Comparison of ENCODE assay signal across 14 cellular contexts in the genomic region with DNA sequence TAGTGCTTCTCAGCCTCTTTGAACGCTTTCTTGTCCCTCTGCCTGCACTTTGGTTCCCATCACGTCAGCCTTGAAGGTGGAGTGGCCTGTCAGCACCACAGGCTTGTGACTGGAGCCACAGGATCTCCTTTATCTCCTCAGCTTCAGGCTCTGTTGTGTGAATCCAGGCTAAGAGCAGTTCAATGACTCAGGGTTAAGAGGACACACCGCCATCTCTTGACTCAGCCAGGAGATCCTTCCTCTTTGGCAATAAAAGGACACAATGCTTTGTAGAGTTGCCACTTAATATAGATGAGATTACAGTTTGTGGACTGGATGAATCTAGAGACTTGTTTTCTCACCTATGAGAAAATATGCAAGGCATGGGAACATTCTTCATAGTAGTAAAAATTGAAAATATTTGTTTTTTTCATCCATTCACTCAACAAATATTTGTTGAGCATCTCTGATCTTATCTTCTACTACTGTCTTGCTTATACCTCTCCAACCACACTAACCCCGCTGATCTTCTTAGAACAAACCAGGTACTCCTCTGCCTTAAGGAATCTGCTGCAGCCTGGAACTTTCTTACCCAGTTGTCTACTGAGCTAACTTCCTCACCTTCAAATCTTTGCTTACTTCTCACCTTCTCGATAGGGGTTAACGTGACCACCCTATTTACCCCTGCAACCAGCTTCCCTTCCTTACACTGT.
DNase-seq lines count a peak whose midpoint lies in the region; ATAC-seq and TF ChIP-seq lines count a peak whose summit lies in the region.
"Had no signal": no experiment of that assay in that cellular context is flagged by ENCODE, and none has a peak within 500 bp of the region (broad histone marks: within the 10 kb centered on the region; RNA-seq: fewer than 3 reads in every experiment).

No MANE protein-coding gene starts in this region.

- DNase-seq in SIG-M5 treated with dmso at 0.1 percent for 504 hours (lab: John Stamatoyannopoulos, UW; ENCODE audit: unreplicated experiment) = peak; percentile 28
- no peak for DNase-seq in SIG-M5 (lab: John Stamatoyannopoulos, UW)
- DNase-seq in MCF 10A (ENCODE audit: unreplicated experiment) = peak; percentile 38
- DNase-seq in kidney tubule cell (ENCODE audit: low spot score) = peak; percentile 49
- DNase-seq in NCI-H2171 treated with DMSO at 0.1 percent for 48 hours (lab: John Stamatoyannopoulos, UW) = no peak
- DNase-seq in activated T-cell treated with anti-CD3 and anti-CD28 coated beads for 4 hours = no peak
- no peak for DNase-seq in activated naive CD4-positive, alpha-beta T cell treated with anti-CD3 and anti-CD28 coated beads, Interleukin-2, amount 10 ng/mL, durations not matched to agents 7 days and 5 days
- DNase-seq: activated CD4-positive, CD25-positive, alpha-beta regulatory T cell treated with anti-CD3 and anti-CD28 coated beads, Interleukin-2, amount 50 U/mL, for 72 hours; NCI-H1930; occipital lobe; SJCRH30; stimulated activated CD4-positive, alpha-beta T cell treated with anti-CD3 and anti-CD28 coated beads, Interleukin-1b, Interleukin-23, amount 100 ng/mL, for 48 hours had no signal

- POLR2A ChIA-PET in MCF 10A (lab: Yijun Ruan, JAX) = interaction anchor here (0.8 to 1.8 kb wide), 5 partner anchors 8 to 42 kb away, joined by 3 to 4 read pairs (median 4); no protein-coding TSS in a partner anchor

- no peaks in the 10 kb centered on the region for H3K27me3 Mint-ChIP-seq in MCF 10A (ENCODE audit: insufficient read depth, unreplicated experiment)
- H3K27me3 Mint-ChIP-seq in activated naive CD4-positive, alpha-beta T cell treated with anti-CD3 and anti-CD28 coated beads, Interleukin-2, amount 10 ng/mL, durations not matched to agents 7 days and 5 days = peaks cover 3% of the 10 kb centered on the region

- no TSS peak for BruUV-seq in MCF 10A (replicated peaks; lab: Mats Ljungman, UMichigan)

- intact Hi-C loops in MCF 10A (cut with micrococcal nuclease) = no loop called here

- CTCF ChIA-PET in MCF 10A (lab: Yijun Ruan, JAX) = interaction anchor here (0.8 to 3.4 kb wide), 3 partner anchors 38 to 93 kb away, joined by 3 to 11 read pairs (median 3); no protein-coding TSS in a partner anchor
- CTCF ChIA-PET in activated naive CD4-positive, alpha-beta T cell treated with anti-CD3 and anti-CD28 coated beads, Interleukin-2, amount 10 ng/mL, durations not matched to agents 7 days and 5 days (lab: Charles Lee) = interaction anchor here (1.1 kb wide), 1 partner anchor 38 kb away, joined by 3 read pairs; no protein-coding TSS in a partner anchor

- H3K4me1 Mint-ChIP-seq in MCF 10A (ENCODE audit: insufficient read depth, unreplicated experiment) = peaks cover 18% of the 10 kb centered on the region
- no peaks in the 10 kb centered on the region for H3K4me1 Mint-ChIP-seq in activated naive CD4-positive, alpha-beta T cell treated with anti-CD3 and anti-CD28 coated beads, Interleukin-2, amount 10 ng/mL, durations not matched to agents 7 days and 5 days

- H3K36me3 Mint-ChIP-seq in MCF 10A (ENCODE audit: insufficient read depth, unreplicated experiment) = no peaks in the 10 kb centered on the region
- no peaks in the 10 kb centered on the region for H3K36me3 Mint-ChIP-seq in activated naive CD4-positive, alpha-beta T cell treated with anti-CD3 and anti-CD28 coated beads, Interleukin-2, amount 10 ng/mL, durations not matched to agents 7 days and 5 days

- peak overlapping the region; percentile 5 for H3K27ac Mint-ChIP-seq in MCF 10A (ENCODE audit: low read depth, unreplicated experiment)
- no peak overlapping the region for H3K27ac Mint-ChIP-seq in activated naive CD4-positive, alpha-beta T cell treated with anti-CD3 and anti-CD28 coated beads, Interleukin-2, amount 10 ng/mL, durations not matched to agents 7 days and 5 days
- H3K27ac Mint-ChIP-seq: stimulated activated naive CD8-positive, alpha-beta T cell treated with anti-CD3 and anti-CD28 coated beads, Interleukin-15, Interleukin-2, amounts not matched to agents 100 ng/mL and 50 ng/mL, for 24 hours had no signal

- H3K4me3 Mint-ChIP-seq in MCF 10A (ENCODE audit: unreplicated experiment) = no peak overlapping the region
- H3K4me3 Mint-ChIP-seq in activated naive CD4-positive, alpha-beta T cell treated with anti-CD3 and anti-CD28 coated beads, Interleukin-2, amount 10 ng/mL, durations not matched to agents 7 days and 5 days = no peak overlapping the region
- H3K4me3 Mint-ChIP-seq: stimulated activated naive CD8-positive, alpha-beta T cell treated with anti-CD3 and anti-CD28 coated beads, Interleukin-15, Interleukin-2, amounts not matched to agents 100 ng/mL and 50 ng/mL, for 24 hours had no signal

- no peak for TF ChIP-seq CTCF in MCF 10A (IDR thresholded peaks at IDR 0.05; ENCODE audit: unreplicated experiment)

- H3K9me3 Mint-ChIP-seq in MCF 10A (ENCODE audit: unreplicated experiment) = peaks cover 9% of the 10 kb centered on the region
- H3K9me3 Mint-ChIP-seq in activated naive CD4-positive, alpha-beta T cell treated with anti-CD3 and anti-CD28 coated beads, Interleukin-2, amount 10 ng/mL, durations not matched to agents 7 days and 5 days = no peaks in the 10 kb centered on the region
- H3K9me3 Mint-ChIP-seq: stimulated activated naive CD8-positive, alpha-beta T cell treated with anti-CD3 and anti-CD28 coated beads, Interleukin-15, Interleukin-2, amounts not matched to agents 100 ng/mL and 50 ng/mL, for 24 hours had no signal

- ATAC-seq in HG03342 (IDR thresholded peaks at IDR 0.05; ENCODE audit: unreplicated experiment) = no peak

Comparison
In these comparisons a context has a peak if more than half of its experiments do, and no peak if none do; other contexts are left out.
1. DNase-seq: peak in SIG-M5 treated with dmso at 0.1 percent for 504 hours (single experiment), MCF 10A (single experiment) and kidney tubule cell (single experiment); none in SIG-M5 (single experiment), NCI-H2171 treated with DMSO at 0.1 percent for 48 hours (single experiment), activated T-cell treated with anti-CD3 and anti-CD28 coated beads for 4 hours (single experiment) and activated naive CD4-positive, alpha-beta T cell treated with anti-CD3 and anti-CD28 coated beads, Interleukin-2, amount 10 ng/mL, durations not matched to agents 7 days and 5 days (single experiment).